Comparison of ENCODE assay signal across 8 cellular contexts in the genomic region with DNA sequence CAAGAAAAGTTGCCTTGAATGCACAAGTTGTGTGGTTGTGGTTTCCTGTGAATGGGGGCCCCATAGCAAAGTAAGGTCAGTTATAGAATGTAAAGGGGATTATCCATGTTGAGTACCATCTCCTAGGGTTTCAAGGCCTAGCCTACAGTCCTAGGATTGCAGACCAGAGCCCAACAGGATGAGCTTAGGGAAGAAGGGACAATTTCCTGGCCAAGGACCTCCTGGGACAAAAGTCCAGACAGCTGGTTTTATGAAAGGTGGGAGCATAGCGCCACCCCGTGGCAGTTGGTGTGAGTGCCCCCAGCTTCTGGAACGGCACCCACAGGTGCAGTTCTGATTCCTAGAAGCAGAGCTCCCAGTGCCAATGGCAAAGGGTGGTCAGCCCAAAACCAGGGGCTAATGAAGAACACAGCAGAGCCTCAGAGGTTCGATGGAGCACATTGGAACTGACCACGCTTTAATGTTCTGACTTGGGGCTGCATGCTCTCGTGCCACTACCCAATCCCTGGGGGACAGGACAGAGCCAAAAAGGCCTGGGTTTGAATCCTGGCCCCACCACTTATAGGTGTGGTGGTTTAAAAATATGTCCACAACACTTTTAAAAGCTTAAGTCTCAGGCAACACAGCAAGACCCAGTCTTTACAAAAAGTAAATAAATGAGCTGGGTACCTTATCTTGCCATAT.
DNase-seq lines count a peak whose midpoint lies in the region; ATAC-seq and TF ChIP-seq lines count a peak whose summit lies in the region.

No MANE protein-coding gene starts in this region.

- no peaks in the 10 kb centered on the region for H3K27me3 ChIP-seq in NT2/D1 (ENCODE audit: insufficient read depth, insufficient read length)

- H3K4me3 Mint-ChIP-seq in nephron: no peak overlapping the region
- H3K4me3 Mint-ChIP-seq in stimulated activated naive CD8-positive, alpha-beta T cell treated with anti-CD3 and anti-CD28 coated beads, Interleukin-15, Interleukin-2, amounts not matched to agents 100 ng/mL and 50 ng/mL, for 24 hours: no peak overlapping the region

- H3K27me3 Mint-ChIP-seq in nephron (ENCODE audit: low read depth): no peaks in the 10 kb centered on the region
- H3K27me3 Mint-ChIP-seq in stimulated activated naive CD8-positive, alpha-beta T cell treated with anti-CD3 and anti-CD28 coated beads, Interleukin-15, Interleukin-2, amounts not matched to agents 100 ng/mL and 50 ng/mL, for 24 hours: no peaks in the 10 kb centered on the region

- ATAC-seq in GM19467 (IDR thresholded peaks at IDR 0.05; ENCODE audit: unreplicated experiment): no peak

- POLR2A ChIA-PET in HEK293T (lab: Yijun Ruan, JAX): interaction anchor here (0.5 to 1.5 kb wide), 3 partner anchors 21 to 154 kb away, joined by 3 to 7 read pairs (median 3); partner anchors contain the start of genes MDH2 and STYXL1

- CTCF ChIA-PET in HEK293T (lab: Yijun Ruan, JAX): interaction anchor here (0.6 to 2.7 kb wide), 11 partner anchors 9 to 156 kb away, joined by 3 to 32 read pairs (median 3); no protein-coding TSS in a partner anchor

- no peaks in the 10 kb centered on the region for H3K4me1 ChIP-seq in NT2/D1 (ENCODE audit: insufficient read depth, insufficient read length)

- TF ChIP-seq CTCF in nephron (IDR thresholded peaks at IDR 0.05; ENCODE audit: unreplicated experiment in 3 of 3): peak; percentile 69 to 81 (median 75)

- no peaks in the 10 kb centered on the region for H3K9me3 ChIP-seq in NT2/D1 (ENCODE audit: insufficient read depth, low read length)

- H3K9me3 Mint-ChIP-seq in nephron: no peaks in the 10 kb centered on the region
- H3K9me3 Mint-ChIP-seq in stimulated activated naive CD8-positive, alpha-beta T cell treated with anti-CD3 and anti-CD28 coated beads, Interleukin-15, Interleukin-2, amounts not matched to agents 100 ng/mL and 50 ng/mL, for 24 hours: no peaks in the 10 kb centered on the region

- DNase-seq in CD1c-positive myeloid dendritic cell (ENCODE audit: extremely low spot score): peak; percentile 80
- DNase-seq in HEK293T (ENCODE audit: extremely low spot score): peak; percentile 82
- DNase-seq in NT2/D1 (ENCODE audit: low read depth, low spot score): peak; percentile 61
- DNase-seq in activated T-cell treated with anti-CD3 and anti-CD28 coated beads for 48 hours (ENCODE audit: low read depth): peak; percentile 63
- DNase-seq in fibroblast of gingiva (ENCODE audit: low read depth): peak; percentile 46

- no peak overlapping the region for H3K9ac ChIP-seq in NT2/D1 (ENCODE audit: insufficient read length, low read depth)

- H3K27ac Mint-ChIP-seq in nephron: no peak overlapping the region
- peak overlapping the region; percentile 65 for H3K27ac Mint-ChIP-seq in stimulated activated naive CD8-positive, alpha-beta T cell treated with anti-CD3 and anti-CD28 coated beads, Interleukin-15, Interleukin-2, amounts not matched to agents 100 ng/mL and 50 ng/mL, for 24 hours

- no peaks in the 10 kb centered on the region for H3K4me1 Mint-ChIP-seq in nephron
- peaks cover 17% of the 10 kb centered on the region for H3K4me1 Mint-ChIP-seq in stimulated activated naive CD8-positive, alpha-beta T cell treated with anti-CD3 and anti-CD28 coated beads, Interleukin-15, Interleukin-2, amounts not matched to agents 100 ng/mL and 50 ng/mL, for 24 hours (ENCODE audit: low read depth)

- peaks cover 50% of the 10 kb centered on the region for H3K36me3 ChIP-seq in NT2/D1 (ENCODE audit: insufficient read depth, insufficient read length, low read length)

- H3K4me3 ChIP-seq in NT2/D1 (ENCODE audit: insufficient read length, low read depth): no peak overlapping the region

- H3K36me3 Mint-ChIP-seq in nephron (ENCODE audit: low read depth): peaks cover 59% of the 10 kb centered on the region
- peaks cover 36% of the 10 kb centered on the region for H3K36me3 Mint-ChIP-seq in stimulated activated naive CD8-positive, alpha-beta T cell treated with anti-CD3 and anti-CD28 coated beads, Interleukin-15, Interleukin-2, amounts not matched to agents 100 ng/mL and 50 ng/mL, for 24 hours (ENCODE audit: low read depth)

TF ChIP-seq in HEK293T, 16 proteins besides CTCF, POLR2A, EP300 and RAD21:
- TF ChIP-seq CTBP1 (IDR thresholded peaks at IDR 0.05; ENCODE audit: borderline replicate concordance) (no peak), BHLHE40 (IDR thresholded peaks at IDR 0.05; ENCODE audit: borderline replicate concordance) (no peak), ARNT (IDR thresholded peaks at IDR 0.05) (no peak), SUZ12 (IDR thresholded peaks at IDR 0.05) (no peak), TARDBP (IDR thresholded peaks at IDR 0.05) (no peak), SP1 (IDR thresholded peaks at IDR 0.05) (no peak), FOXA1 (IDR thresholded peaks at IDR 0.05) (no peak), L3MBTL2 (conservative IDR thresholded peaks at IDR 0.05) (no peak), HDGF (IDR thresholded peaks at IDR 0.05; ENCODE audit: borderline replicate concordance) (no peak), FOXM1 (IDR thresholded peaks at IDR 0.05; ENCODE audit: borderline replicate concordance) (no peak), LEF1 (IDR thresholded peaks at IDR 0.05; ENCODE audit: borderline replicate concordance) (no peak), NFRKB (IDR thresholded peaks at IDR 0.05) (no peak)
- TF ChIP-seq, protein P1, sequence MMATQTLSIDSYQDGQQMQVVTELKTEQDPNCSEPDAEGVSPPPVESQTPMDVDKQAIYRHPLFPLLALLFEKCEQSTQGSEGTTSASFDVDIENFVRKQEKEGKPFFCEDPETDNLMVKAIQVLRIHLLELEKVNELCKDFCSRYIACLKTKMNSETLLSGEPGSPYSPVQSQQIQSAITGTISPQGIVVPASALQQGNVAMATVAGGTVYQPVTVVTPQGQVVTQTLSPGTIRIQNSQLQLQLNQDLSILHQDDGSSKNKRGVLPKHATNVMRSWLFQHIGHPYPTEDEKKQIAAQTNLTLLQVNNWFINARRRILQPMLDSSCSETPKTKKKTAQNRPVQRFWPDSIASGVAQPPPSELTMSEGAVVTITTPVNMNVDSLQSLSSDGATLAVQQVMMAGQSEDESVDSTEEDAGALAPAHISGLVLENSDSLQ (IDR thresholded peaks at IDR 0.05): no peak
